10 cellular contexts compared by ENCODE assay signal in the genomic region with DNA sequence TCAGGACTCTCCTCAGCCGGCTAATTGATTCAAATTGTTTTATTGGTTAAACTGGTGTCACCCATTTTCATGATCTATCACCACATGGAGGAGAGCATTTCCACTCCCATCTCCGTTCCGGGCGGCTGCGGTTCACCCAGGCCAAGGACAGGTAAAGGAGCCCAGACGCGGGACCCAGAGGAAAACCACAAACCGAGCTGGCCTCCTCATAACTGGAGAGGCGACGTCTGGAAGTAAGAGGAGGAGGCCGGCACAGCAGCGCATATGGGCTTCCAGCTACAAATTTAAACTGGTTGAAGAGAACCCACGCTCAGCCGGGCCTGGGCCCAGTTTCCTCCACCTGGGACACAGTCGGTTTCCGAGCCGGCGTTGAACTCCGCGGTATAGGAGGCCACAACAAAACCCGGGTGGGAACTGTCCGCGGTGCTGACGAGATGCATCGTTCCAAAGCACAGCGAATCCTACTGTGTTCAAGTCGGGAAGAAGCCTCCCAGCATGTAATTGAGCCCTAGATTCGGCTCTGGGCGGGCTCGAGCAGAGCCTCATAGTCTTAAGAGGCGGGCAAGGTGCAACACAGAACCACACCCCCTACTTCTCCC. TPM values are rescaled to one million over a fixed set of nuclear protein-coding genes. Genes with fewer than 3 reads are reported as not detected.
DNase-seq lines count a peak whose midpoint lies in the region; ATAC-seq and TF ChIP-seq lines count a peak whose summit lies in the region.
"Had no signal": no experiment of that assay in that cellular context is flagged by ENCODE, and none has a peak within 500 bp of the region (broad histone marks: within the 10 kb centered on the region; RNA-seq: fewer than 3 reads in every experiment).

No MANE protein-coding gene starts in this region.

- H3K27me3 ChIP-seq in H7 (ENCODE audit: control insufficient read depth, insufficient read depth, low read length) (peaks cover 100% of the 10 kb centered on the region), PC-3 (ENCODE audit: low read length) (peaks cover 25% of the 10 kb centered on the region; the same call in 1 of the 2 replicates), osteoblast (ENCODE audit: insufficient read depth, low read length) (peaks cover 49% of the 10 kb centered on the region)

- no peak overlapping the region for H3K4me3 ChIP-seq in H7 (ENCODE audit: insufficient read depth, low read depth, low read length)
- H3K4me3 ChIP-seq in PC-3 (ENCODE audit: low read length) = no peak overlapping the region
- no peak overlapping the region for H3K4me3 ChIP-seq in osteoblast (ENCODE audit: insufficient read depth, low read length)

- no peaks in the 10 kb centered on the region for H3K4me1 ChIP-seq in PC-3 (ENCODE audit: insufficient read depth, low read length)
- H3K4me1 ChIP-seq in osteoblast (ENCODE audit: insufficient read depth, low read length) = no peaks in the 10 kb centered on the region

- no TSS peak for BruUV-seq in PC-3 (replicated peaks; lab: Mats Ljungman, UMichigan)

- no peak for ATAC-seq in PC-3
- no peak for ATAC-seq in HG03432 (IDR thresholded peaks at IDR 0.05; ENCODE audit: unreplicated experiment)
- ATAC-seq: effector memory CD8-positive, alpha-beta T cell had no signal

- intact Hi-C loops in PC-3 (cut with micrococcal nuclease) = no loop called here

- no peaks in the 10 kb centered on the region for H3F3A ChIP-seq in PC-3 (ENCODE audit: low read length, unreplicated experiment)

- CTCF ChIA-PET in PC-3 (lab: Charles Lee) = no interaction called here

- H3K27ac ChIP-seq in PC-3 (ENCODE audit: low read length) (no peak overlapping the region), osteoblast (ENCODE audit: low read depth, low read length) (no peak overlapping the region)

- no peaks in the 10 kb centered on the region for H3K36me3 ChIP-seq in H7 (replicated peaks; ENCODE audit: control insufficient read depth, insufficient read depth, low read length)
- H3K36me3 ChIP-seq in PC-3 (ENCODE audit: low read depth, low read length) = no peaks in the 10 kb centered on the region
- H3K36me3 ChIP-seq in osteoblast (ENCODE audit: insufficient read depth, low read length) = no peaks in the 10 kb centered on the region

- no peak for TF ChIP-seq CTCF in PC-3 (conservative IDR thresholded peaks at IDR 0.05; ENCODE audit: low read depth, low read length)
- no peak for TF ChIP-seq CTCF in osteoblast (IDR thresholded peaks at IDR 0.05; ENCODE audit: extremely low read depth, low read depth, low read length)

- no peak overlapping the region for H3K4me2 ChIP-seq in PC-3 (ENCODE audit: low read length)
- H3K4me2 ChIP-seq in osteoblast (ENCODE audit: insufficient read depth, low read length) = no peak overlapping the region

- H4K20me1 ChIP-seq in PC-3 (ENCODE audit: low read length) (no peaks in the 10 kb centered on the region), osteoblast (ENCODE audit: insufficient read depth, low read length) (no peaks in the 10 kb centered on the region)

- TF ChIP-seq POLR2A in erythroblast (IDR thresholded peaks at IDR 0.05; ENCODE audit: low read length) = no peak

- POLR2A ChIA-PET in PC-3 (lab: Charles Lee; ENCODE audit: unreplicated experiment) = no interaction called here

- DNase-seq in H7 (peak; percentile 72), PC-3 (peak; percentile 8), erythroblast (lab: John Stamatoyannopoulos, UW) (peak; percentile 45), osteoblast (ENCODE audit: insufficient read length, low spot score, missing footprints) (peak; percentile 79), 8988T (no peak), DMS79 (lab: John Stamatoyannopoulos, UW) (no peak)
- DNase-seq: T1000 had no signal

- no peak overlapping the region for H3K9ac ChIP-seq in PC-3 (ENCODE audit: low read length)

- H2AFZ ChIP-seq in PC-3 (ENCODE audit: low read length) (no peak overlapping the region), osteoblast (ENCODE audit: low read length) (no peak overlapping the region)

- H3K79me2 ChIP-seq in PC-3 (ENCODE audit: low read length) (no peaks in the 10 kb centered on the region), osteoblast (ENCODE audit: insufficient read depth, low read length) (no peaks in the 10 kb centered on the region)

- H3K9me3 ChIP-seq in PC-3 (ENCODE audit: low read length) (no peaks in the 10 kb centered on the region), osteoblast (ENCODE audit: low read depth, low read length) (no peaks in the 10 kb centered on the region)

- no peaks in the 10 kb centered on the region for H3K9me2 ChIP-seq in PC-3 (replicated peaks; ENCODE audit: low read length)

RNA-seq across cellular contexts. Expression of a gene that starts 3.0 kb away (rescaled TPM):
- 0.07 and 0.15 TPM in 2 replicates for total RNA-seq in H7 (2014; rRNA removed; shearing (Covaris generic))
- total RNA-seq in PC-3 (2014; rRNA removed) (not detected in 2 replicates), osteoblast (not detected in 2 replicates)
- total RNA-seq: omental fat pad had no signal

Comparison
In these comparisons a context has a peak if more than half of its experiments do, and no peak if none do; other contexts are left out.
1. DNase-seq: peak in H7 (single experiment), PC-3 (single experiment), erythroblast (2 of 2) and osteoblast (single experiment); none in 8988T (single experiment) and DMS79 (single experiment).